In the genomic region with DNA sequence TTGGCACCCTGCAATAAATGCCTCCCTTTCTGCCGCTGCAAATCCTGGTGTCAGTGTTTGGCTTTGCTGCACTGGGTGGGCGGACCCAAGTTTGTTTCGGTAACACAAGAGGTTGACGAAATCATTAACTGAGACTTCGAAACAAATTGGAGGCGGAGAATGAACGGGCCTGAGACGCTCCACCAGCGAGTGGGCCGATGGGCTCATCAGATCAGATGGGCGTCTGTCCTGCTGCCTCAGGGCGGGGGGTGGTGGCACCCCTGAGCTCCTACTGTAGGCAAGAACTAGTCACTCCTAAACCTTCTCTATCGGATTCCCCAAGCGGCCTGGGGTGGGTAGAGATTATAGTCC, we compare ENCODE assay signal across 1 cellular context.
TF ChIP-seq lines count a peak whose summit lies in the region.

No MANE protein-coding gene starts in this region.

TF ChIP-seq in GM12878, 131 proteins besides CTCF, POLR2A, EP300 and RAD21:
- TF ChIP-seq ZSCAN29 (IDR thresholded peaks at IDR 0.05): no peak
